ENCODE assay signal across 1 cellular context in genomic region chr9:92534199-92535159, GRCh38.
TF ChIP-seq lines count a peak whose summit lies in the region.

No MANE protein-coding gene starts in this region.

TF ChIP-seq in SK-N-SH, 30 proteins besides CTCF, POLR2A, EP300 and RAD21 (continued from another document):
- TF ChIP-seq ZBTB33 (IDR thresholded peaks at IDR 0.05; ENCODE audit: borderline replicate concordance, low read depth) (no peak), SIN3A (IDR thresholded peaks at IDR 0.05; ENCODE audit: borderline replicate concordance, low read depth, low read length) (no peak), YY1 (IDR thresholded peaks at IDR 0.05; ENCODE audit: low read depth) (no peak), NRF1 (IDR thresholded peaks at IDR 0.05; ENCODE audit: low read depth, low read length) (no peak), CHD2 (IDR thresholded peaks at IDR 0.05; ENCODE audit: low read length, partially characterized antibody) (no peak)
